Comparison of ENCODE assay signal across 19 cellular contexts in genomic region chr2:154447727-154448418, GRCh38.
A peak's percentile ranks its signal among the peaks of the same experiment; 100 is the strongest.
DNase-seq lines count a peak whose midpoint lies in the region; ATAC-seq and TF ChIP-seq lines count a peak whose summit lies in the region.
"Had no signal": no experiment of that assay in that cellular context is flagged by ENCODE, and none has a peak within 500 bp of the region (broad histone marks: within the 10 kb centered on the region; RNA-seq: fewer than 3 reads in every experiment).

No MANE protein-coding gene starts in this region.

- H4K8ac ChIP-seq in neuronal stem cell (ENCODE audit: low read depth, low read length) = no peak overlapping the region

- ATAC-seq in mucosa of descending colon = peak; percentile 77

- H3K4me1 ChIP-seq in endodermal cell (ENCODE audit: control insufficient read depth, insufficient read depth, low read length) (no peaks in the 10 kb centered on the region), mucosa of descending colon (ENCODE audit: low read depth) (peaks cover 7% of the 10 kb centered on the region), neuronal stem cell (ENCODE audit: control insufficient read depth in 2 of 2, insufficient read depth in 1 of 2, low read depth in 1 of 2, low read length in 2 of 2) (no peaks in the 10 kb centered on the region), osteoblast (ENCODE audit: insufficient read depth, low read length) (no peaks in the 10 kb centered on the region)

- no peaks in the 10 kb centered on the region for H3K27me3 Mint-ChIP-seq in endodermal cell (ENCODE audit: insufficient read depth)
- H3K27me3 Mint-ChIP-seq: B cell; CD4-positive, alpha-beta T cell had no signal

- H3K9me3 ChIP-seq in endodermal cell (ENCODE audit: control insufficient read depth, low read length) (no peaks in the 10 kb centered on the region), mucosa of descending colon (no peaks in the 10 kb centered on the region), neuronal stem cell (replicated peaks in 1 of 2; ENCODE audit: control insufficient read depth in 2 of 2, insufficient read depth in 1 of 2, low read depth in 1 of 2, low read length in 2 of 2) (no peaks in the 10 kb centered on the region), osteoblast (ENCODE audit: low read depth, low read length) (no peaks in the 10 kb centered on the region)

- H3K4me3 Mint-ChIP-seq in endodermal cell = no peak overlapping the region
- H3K4me3 Mint-ChIP-seq: B cell; CD4-positive, alpha-beta T cell had no signal

- H3K27me3 ChIP-seq in endodermal cell (ENCODE audit: control insufficient read depth, insufficient read depth, low read length, poor library complexity, severe bottlenecking) (no peaks in the 10 kb centered on the region), neuronal stem cell (ENCODE audit: control insufficient read depth in 3 of 3, insufficient read depth in 3 of 3, low read depth in 1 of 3, low read length in 3 of 3) (no peaks in the 10 kb centered on the region), osteoblast (ENCODE audit: insufficient read depth, low read length) (no peaks in the 10 kb centered on the region)

- intact Hi-C loops in mucosa of descending colon (cut with DNase I, micrococcal nuclease) = no loop called here

- H3K4ac ChIP-seq in neuronal stem cell (ENCODE audit: low read length) = no peak overlapping the region

- H2AK5ac ChIP-seq in neuronal stem cell (ENCODE audit: low read depth, low read length) = no peak overlapping the region

- no peak overlapping the region for H2BK15ac ChIP-seq in neuronal stem cell (ENCODE audit: low read length)

- no peaks in the 10 kb centered on the region for H3K79me2 ChIP-seq in osteoblast (ENCODE audit: insufficient read depth, low read length)

- no peak overlapping the region for H2BK12ac ChIP-seq in neuronal stem cell (ENCODE audit: low read length)

- H3K36me3 ChIP-seq in endodermal cell (ENCODE audit: control insufficient read depth, insufficient read depth, low read length) = no peaks in the 10 kb centered on the region
- H3K36me3 ChIP-seq in mucosa of descending colon (ENCODE audit: low read depth) = no peaks in the 10 kb centered on the region
- H3K36me3 ChIP-seq in neuronal stem cell (replicated peaks in 1 of 2; ENCODE audit: control insufficient read depth in 2 of 2, insufficient read depth in 2 of 2, low read length in 2 of 2) = no peaks in the 10 kb centered on the region
- no peaks in the 10 kb centered on the region for H3K36me3 ChIP-seq in osteoblast (ENCODE audit: insufficient read depth, low read length)

- no peaks in the 10 kb centered on the region for H4K20me1 ChIP-seq in osteoblast (ENCODE audit: insufficient read depth, low read length)

- H3K4me1 Mint-ChIP-seq in endodermal cell = peaks cover 1% of the 10 kb centered on the region
- H3K4me1 Mint-ChIP-seq: B cell had no signal

- no peaks in the 10 kb centered on the region for H3K79me1 ChIP-seq in neuronal stem cell (ENCODE audit: low read depth, low read length)

- H2AFZ ChIP-seq in neuronal stem cell (ENCODE audit: low read length) (no peak overlapping the region), osteoblast (ENCODE audit: low read length) (no peak overlapping the region)

- TF ChIP-seq CTCF in endodermal cell (conservative IDR thresholded peaks at IDR 0.05) (no peak), mucosa of descending colon (IDR thresholded peaks at IDR 0.05) (no peak), osteoblast (IDR thresholded peaks at IDR 0.05; ENCODE audit: extremely low read depth, low read depth, low read length) (no peak)

- DNase-seq in DMS53 (lab: John Stamatoyannopoulos, UW) = peak; percentile 61
- peak; percentile 19 for DNase-seq in NCI-H2029 (lab: John Stamatoyannopoulos, UW)
- no peak for DNase-seq in endodermal cell
- no peak for DNase-seq in mucosa of descending colon
- DNase-seq in neuronal stem cell (ENCODE audit: low spot score) = no peak
- no peak for DNase-seq in pons (ENCODE audit: low spot score)
- no peak for DNase-seq in NOMO-1 (lab: John Stamatoyannopoulos, UW; ENCODE audit: unreplicated experiment in 2 of 2)
- no peak for DNase-seq in osteoblast (ENCODE audit: insufficient read length, low spot score, missing footprints)
- DNase-seq: CD4-positive, alpha-beta T cell; MM.1S; NCI-H1105 treated with DMSO at 0.1 percent for 48 hours; NCI-H1694 treated with DMSO at 0.1 percent for 48 hours; NCI-H446 treated with DMSO at 0.1 percent for 48 hours; NK-92 treated with Interleukin-12 subunit alpha and Interleukin-12 subunit beta, amount 100 ng/mL, for 24 hours; OCI-M1; RPMI8226; SIG-M5 had no signal

- H3K9me3 Mint-ChIP-seq in endodermal cell = no peaks in the 10 kb centered on the region
- H3K9me3 Mint-ChIP-seq: CD4-positive, alpha-beta T cell had no signal

- no peak overlapping the region for H3K9ac ChIP-seq in endodermal cell (ENCODE audit: extremely low read depth, low read length, poor library complexity, severe bottlenecking)
- H3K9ac ChIP-seq in neuronal stem cell (ENCODE audit: low read depth, low read length, poor library complexity) = no peak overlapping the region
- H3K9ac ChIP-seq: KMS-11 had no signal

- no peak overlapping the region for H3K27ac Mint-ChIP-seq in endodermal cell
- H3K27ac Mint-ChIP-seq: B cell; CD4-positive, alpha-beta T cell had no signal

- no peak overlapping the region for H3K14ac ChIP-seq in neuronal stem cell (ENCODE audit: low read length)

- no peak overlapping the region for H2BK120ac ChIP-seq in neuronal stem cell (ENCODE audit: low read depth, low read length)

- H3K36me3 Mint-ChIP-seq in endodermal cell (ENCODE audit: low read depth) = no peaks in the 10 kb centered on the region

- H3K18ac ChIP-seq in neuronal stem cell (ENCODE audit: low read length) = no peak overlapping the region

- H2BK5ac ChIP-seq in neuronal stem cell (ENCODE audit: low read length) = no peak overlapping the region

- no peak overlapping the region for H3K23ac ChIP-seq in neuronal stem cell (ENCODE audit: low read depth, low read length, poor library complexity)

- H3K27ac ChIP-seq in endodermal cell (ENCODE audit: low read depth, low read length) = peak overlapping the region; percentile 12
- H3K27ac ChIP-seq in neuronal stem cell (replicated peaks; ENCODE audit: low read length) = no peak overlapping the region
- H3K27ac ChIP-seq in osteoblast (ENCODE audit: low read depth, low read length) = no peak overlapping the region
- H3K27ac ChIP-seq: KMS-11 had no signal

- WGBS in endodermal cell (ENCODE audit: insufficient coverage in 1 of 2, insufficient read length in 1 of 2), 2 experiments = 96% methylated on average over 2 of the region's 2 CpGs; no CpG with 5 or more reads in 1 of the 2 experiments
- WGBS in neuronal stem cell (ENCODE audit: extremely low coverage in 2 of 2, insufficient read length in 2 of 2, insufficient replicate concordance in 1 of 2), 2 donors = no CpG with 5 or more reads among the region's 2 CpGs

- H3K4me2 ChIP-seq in neuronal stem cell (ENCODE audit: insufficient read depth, low read length, poor library complexity, severe bottlenecking) (no peak overlapping the region), osteoblast (ENCODE audit: insufficient read depth, low read length) (no peak overlapping the region)
- H3K4me2 ChIP-seq: KMS-11 had no signal

- H4K91ac ChIP-seq in neuronal stem cell (ENCODE audit: low read depth, low read length, poor library complexity) = no peak overlapping the region

- no peak overlapping the region for H3K4me3 ChIP-seq in endodermal cell (ENCODE audit: low read length)
- H3K4me3 ChIP-seq in mucosa of descending colon = no peak overlapping the region
- H3K4me3 ChIP-seq in neuronal stem cell (ENCODE audit: low read length in 2 of 2) = no peak overlapping the region
- no peak overlapping the region for H3K4me3 ChIP-seq in osteoblast (ENCODE audit: insufficient read depth, low read length)

Comparison
In these comparisons a context has a peak if more than half of its experiments do, and no peak if none do; other contexts are left out.
1. DNase-seq: peak in DMS53 (single experiment) and NCI-H2029 (single experiment); none in endodermal cell (single experiment), mucosa of descending colon (0 of 3), neuronal stem cell (single experiment), pons (single experiment), NOMO-1 (0 of 2) and osteoblast (single experiment).